18 cellular contexts compared by ENCODE assay signal in the genomic region with DNA sequence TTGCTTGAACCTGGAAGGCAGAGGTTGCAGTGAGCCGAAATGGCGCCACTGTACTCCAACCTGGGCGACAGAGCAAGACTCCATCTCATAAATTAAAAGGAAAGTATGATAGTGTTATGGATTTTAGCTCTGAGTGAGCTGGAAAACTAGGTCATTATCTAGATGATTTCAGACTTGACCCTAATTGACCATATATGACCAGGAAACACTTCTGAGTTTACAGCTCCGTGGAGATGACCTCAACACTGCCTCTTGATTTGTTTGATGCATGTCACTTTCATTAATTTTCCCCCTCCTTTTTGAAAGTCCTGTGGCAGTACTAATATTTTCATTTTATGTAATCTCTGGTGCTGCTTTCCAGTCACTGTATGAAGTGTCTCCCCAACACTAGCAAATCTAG. TPM values are rescaled to one million over a fixed set of nuclear protein-coding genes. Genes with fewer than 3 reads are reported as not detected.
A peak's percentile ranks its signal among the peaks of the same experiment; 100 is the strongest.
DNase-seq lines count a peak whose midpoint lies in the region; ATAC-seq, FAIRE-seq and TF ChIP-seq lines count a peak whose summit lies in the region.
"Had no signal": no experiment of that assay in that cellular context is flagged by ENCODE, and none has a peak within 500 bp of the region (broad histone marks: within the 10 kb centered on the region; RNA-seq: fewer than 3 reads in every experiment).

No MANE protein-coding gene starts in this region.

- H3K9me3 ChIP-seq in PC-3 (ENCODE audit: low read length) (no peaks in the 10 kb centered on the region), tibial artery (no peaks in the 10 kb centered on the region)
- H3K9me3 ChIP-seq: esophagus squamous epithelium, ovary, sigmoid colon, suprapubic skin had no signal

- TSS peak; percentile 28 for BruUV-seq in PC-3 (replicated peaks; lab: Mats Ljungman, UMichigan)

- H3K9me3 Mint-ChIP-seq in activated naive CD4-positive, alpha-beta T cell treated with anti-CD3 and anti-CD28 coated beads, Interleukin-2, amount 10 ng/mL, durations not matched to agents 7 days and 5 days, result no peaks in the 10 kb centered on the region
- H3K9me3 Mint-ChIP-seq in stimulated activated memory B cell treated with anti-CD40 and anti-IgM and Interleukin-4, amounts not matched to agents 10 μg/mL and 1 μg/mL and 100 μg/mL, for 72 hours, result no peaks in the 10 kb centered on the region
- H3K9me3 Mint-ChIP-seq: immature natural killer cell had no signal

- no peak overlapping the region for H3K4me2 ChIP-seq in PC-3 (ENCODE audit: low read length)

- peak overlapping the region; percentile 42 for H3K27ac Mint-ChIP-seq in activated naive CD4-positive, alpha-beta T cell treated with anti-CD3 and anti-CD28 coated beads, Interleukin-2, amount 10 ng/mL, durations not matched to agents 7 days and 5 days
- peak overlapping the region; percentile 98 for H3K27ac Mint-ChIP-seq in stimulated activated memory B cell treated with anti-CD40 and anti-IgM and Interleukin-4, amounts not matched to agents 10 μg/mL and 1 μg/mL and 100 μg/mL, for 72 hours

- H3F3A ChIP-seq in PC-3 (ENCODE audit: low read length, unreplicated experiment), result no peaks in the 10 kb centered on the region

- POLR2A ChIA-PET in PC-3 (lab: Charles Lee; ENCODE audit: unreplicated experiment), result no interaction called here

- H3K27me3 ChIP-seq in PC-3 (ENCODE audit: low read length) (no peaks in the 10 kb centered on the region), tibial artery (no peaks in the 10 kb centered on the region)
- H3K27me3 ChIP-seq: esophagus squamous epithelium, ovary, sigmoid colon, suprapubic skin had no signal

- H3K36me3 ChIP-seq in PC-3 (ENCODE audit: low read depth, low read length), result no peaks in the 10 kb centered on the region
- peaks cover 18 to 66% (median 38%) of the 10 kb centered on the region in 3 donors for H3K36me3 ChIP-seq in tibial artery
- H3K36me3 ChIP-seq: ovary had no signal

- no peaks in the 10 kb centered on the region for H4K20me1 ChIP-seq in PC-3 (ENCODE audit: low read length)

- H3K4me3 ChIP-seq in PC-3 (ENCODE audit: low read length) (no peak overlapping the region), tibial artery (no peak overlapping the region)
- H3K4me3 ChIP-seq: esophagus squamous epithelium, ovary, sigmoid colon, suprapubic skin had no signal

- ATAC-seq in PC-3, result no peak
- no peak for ATAC-seq in stimulated activated memory B cell treated with anti-CD40 and anti-IgM and Interleukin-4, amounts not matched to agents 10 μg/mL and 1 μg/mL and 100 μg/mL, for 72 hours
- ATAC-seq in Right ventricle myocardium superior (ENCODE audit: poor library complexity), result no peak

- H3K27ac ChIP-seq in PC-3 (ENCODE audit: low read length), result no peak overlapping the region
- no peak overlapping the region for H3K27ac ChIP-seq in tibial artery
- H3K27ac ChIP-seq: esophagus squamous epithelium, ovary, sigmoid colon, suprapubic skin had no signal

- H3K27me3 Mint-ChIP-seq in activated naive CD4-positive, alpha-beta T cell treated with anti-CD3 and anti-CD28 coated beads, Interleukin-2, amount 10 ng/mL, durations not matched to agents 7 days and 5 days, result no peaks in the 10 kb centered on the region
- H3K27me3 Mint-ChIP-seq in stimulated activated memory B cell treated with anti-CD40 and anti-IgM and Interleukin-4, amounts not matched to agents 10 μg/mL and 1 μg/mL and 100 μg/mL, for 72 hours, result no peaks in the 10 kb centered on the region

- TF ChIP-seq CTCF in PC-3 (conservative IDR thresholded peaks at IDR 0.05; ENCODE audit: low read depth, low read length) (no peak), tibial artery (IDR thresholded peaks at IDR 0.05) (no peak)

- FAIRE-seq in GM19239 (lab: Jason Lieb, UNC), result peak; percentile 28

- H3K4me1 Mint-ChIP-seq in activated naive CD4-positive, alpha-beta T cell treated with anti-CD3 and anti-CD28 coated beads, Interleukin-2, amount 10 ng/mL, durations not matched to agents 7 days and 5 days, result peaks cover 28% of the 10 kb centered on the region
- H3K4me1 Mint-ChIP-seq in stimulated activated memory B cell treated with anti-CD40 and anti-IgM and Interleukin-4, amounts not matched to agents 10 μg/mL and 1 μg/mL and 100 μg/mL, for 72 hours, result peaks cover 34% of the 10 kb centered on the region

- H3K4me1 ChIP-seq in PC-3 (ENCODE audit: insufficient read depth, low read length) (no peaks in the 10 kb centered on the region), tibial artery (no peaks in the 10 kb centered on the region)
- H3K4me1 ChIP-seq: esophagus squamous epithelium, sigmoid colon, suprapubic skin had no signal

- no peak overlapping the region for H3K9ac ChIP-seq in PC-3 (ENCODE audit: low read length)

- H3K79me2 ChIP-seq in PC-3 (ENCODE audit: low read length), result no peaks in the 10 kb centered on the region

- intact Hi-C loops in PC-3 (cut with micrococcal nuclease), result no loop called here
- intact Hi-C loops in Right ventricle myocardium superior (cut with DNase I), result no loop called here
- intact Hi-C loops in tibial artery (cut with DNase I; ENCODE audit: low total_unique reads), result no loop called here

- H3K4me3 Mint-ChIP-seq in activated naive CD4-positive, alpha-beta T cell treated with anti-CD3 and anti-CD28 coated beads, Interleukin-2, amount 10 ng/mL, durations not matched to agents 7 days and 5 days, result no peak overlapping the region
- H3K4me3 Mint-ChIP-seq in stimulated activated memory B cell treated with anti-CD40 and anti-IgM and Interleukin-4, amounts not matched to agents 10 μg/mL and 1 μg/mL and 100 μg/mL, for 72 hours, result peak overlapping the region; percentile 72
- H3K4me3 Mint-ChIP-seq: immature natural killer cell had no signal

- DNase-seq in activated naive CD4-positive, alpha-beta T cell treated with anti-CD3 and anti-CD28 coated beads, Interleukin-2, amount 10 ng/mL, durations not matched to agents 7 days and 5 days, result no peak
- DNase-seq in activated naive CD4-positive, alpha-beta T cell treated with Interleukin-2 at 50 U/mL for 16 hours, result no peak
- DNase-seq in GM19239 (ENCODE audit: insufficient read length, low spot score) (no peak), PC-3 (no peak), Right ventricle myocardium superior (no peak), tibial artery (no peak), COLO829 (ENCODE audit: low spot score) (no peak)
- DNase-seq: amniotic stem cell, esophagus squamous epithelium, H7, immature natural killer cell, MV-4-11, NCI-H2081 treated with DMSO at 0.1 percent for 48 hours, NCI-H524 treated with DMSO at 0.1 percent for 48 hours, ovary, sigmoid colon had no signal

- CTCF ChIA-PET in activated naive CD4-positive, alpha-beta T cell treated with anti-CD3 and anti-CD28 coated beads, Interleukin-2, amount 10 ng/mL, durations not matched to agents 7 days and 5 days (lab: Charles Lee), result no interaction called here
- CTCF ChIA-PET in PC-3 (lab: Charles Lee), result no interaction called here

- H3K9me2 ChIP-seq in PC-3 (replicated peaks; ENCODE audit: low read length), result no peaks in the 10 kb centered on the region

- H2AFZ ChIP-seq in PC-3 (ENCODE audit: low read length), result no peak overlapping the region

- peaks cover 42% of the 10 kb centered on the region for H3K36me3 Mint-ChIP-seq in activated naive CD4-positive, alpha-beta T cell treated with anti-CD3 and anti-CD28 coated beads, Interleukin-2, amount 10 ng/mL, durations not matched to agents 7 days and 5 days
- H3K36me3 Mint-ChIP-seq in stimulated activated memory B cell treated with anti-CD40 and anti-IgM and Interleukin-4, amounts not matched to agents 10 μg/mL and 1 μg/mL and 100 μg/mL, for 72 hours, result peaks cover 47% of the 10 kb centered on the region

RNA-seq across cellular contexts. Expression of a gene that starts 7.8 kb away (rescaled TPM):
- 2.2 and 5.5 TPM in 2 replicates for total RNA-seq in PC-3 (2014; rRNA removed)
- 9.7 TPM for total RNA-seq in Right ventricle myocardium superior

RNA-seq across cellular contexts. Expression of a gene that starts 52.9 kb away (rescaled TPM):
- total RNA-seq in PC-3 (2014; rRNA removed) (8.1 and 18.7 TPM in 2 replicates), Right ventricle myocardium superior (22.8 TPM)
